ENCODE assay signal across 15 cellular contexts in the genomic region with DNA sequence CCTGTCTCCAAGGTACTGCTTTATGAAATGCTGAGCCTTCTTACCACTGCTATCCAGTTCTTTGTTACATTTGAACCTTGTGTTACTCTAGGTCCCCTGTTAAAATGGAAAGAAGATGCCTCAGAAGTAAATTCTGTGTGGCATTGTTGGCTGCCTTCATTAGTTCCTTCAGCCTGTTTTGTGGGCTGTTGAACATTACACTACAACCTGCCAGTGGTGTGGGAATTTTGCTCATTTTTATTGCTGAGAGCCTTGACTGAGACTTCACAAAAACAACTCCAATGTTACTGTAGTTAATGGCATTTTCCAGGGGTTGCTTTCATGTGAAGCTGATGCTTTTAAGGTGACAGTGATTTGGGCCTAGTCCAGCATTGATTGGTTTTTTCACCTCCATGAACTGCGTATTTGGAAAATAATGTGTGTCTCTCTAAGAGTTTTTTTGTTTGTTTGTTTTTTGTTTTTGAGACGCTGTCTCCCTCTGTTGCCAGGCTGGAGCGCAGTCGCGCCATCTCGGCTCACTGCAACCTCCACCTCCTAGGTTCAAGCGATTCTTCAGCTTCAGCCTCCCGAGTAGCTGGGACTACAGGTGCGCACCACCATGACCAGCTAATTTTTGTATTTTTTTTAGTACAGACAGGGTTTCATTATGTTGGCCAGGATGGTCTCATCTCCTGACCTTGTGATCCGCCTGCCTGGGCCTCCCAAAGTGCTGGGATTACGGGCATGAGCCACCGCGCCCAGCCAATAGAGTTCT. TPM values are rescaled to one million over a fixed set of nuclear protein-coding genes. Genes with fewer than 3 reads are reported as not detected.
DNase-seq lines count a peak whose midpoint lies in the region; ATAC-seq and TF ChIP-seq lines count a peak whose summit lies in the region.
"Had no signal": no experiment of that assay in that cellular context is flagged by ENCODE, and none has a peak within 500 bp of the region (broad histone marks: within the 10 kb centered on the region; RNA-seq: fewer than 3 reads in every experiment).

No MANE protein-coding gene starts in this region.

- TF ChIP-seq POLR2A in heart left ventricle (IDR thresholded peaks at IDR 0.05) = no peak

- H3K27ac ChIP-seq in right cardiac atrium (ENCODE audit: low read length) (peak overlapping the region; percentile 15), heart left ventricle (no peak overlapping the region)
- H3K27ac ChIP-seq: BLaER1, left lung, ovary had no signal

- peaks cover 27% of the 10 kb centered on the region for H3K4me1 Mint-ChIP-seq in activated T-helper 2 cell treated with anti-CD3 and anti-CD28 coated beads, Interferon-gamma antibody, Interleukin-2, Interleukin-4, amounts not matched to agents 10 μg/mL and 5 μg/mL and 100 μg/mL, durations not matched to agents 14 hours and 24 hours and 36 hours (ENCODE audit: low read depth)
- H3K4me1 Mint-ChIP-seq in memory B cell = peaks cover 35% of the 10 kb centered on the region

- H3K27me3 ChIP-seq in right cardiac atrium (ENCODE audit: control insufficient read depth, insufficient read depth) (no peaks in the 10 kb centered on the region), heart left ventricle (no peaks in the 10 kb centered on the region)
- H3K27me3 ChIP-seq: BLaER1, left lung, ovary, tibial nerve had no signal

- peaks cover 3% of the 10 kb centered on the region for H3K4me1 ChIP-seq in right cardiac atrium (ENCODE audit: control insufficient read depth, insufficient read depth, low read length)
- H3K4me1 ChIP-seq in heart left ventricle = peaks cover 5 to 41% (median 29%) of the 10 kb centered on the region in 12 donors
- H3K4me1 ChIP-seq in mucosa of descending colon (ENCODE audit: low read depth) = peaks cover 25% of the 10 kb centered on the region

- H3K4me3 Mint-ChIP-seq in activated T-helper 2 cell treated with anti-CD3 and anti-CD28 coated beads, Interferon-gamma antibody, Interleukin-2, Interleukin-4, amounts not matched to agents 10 μg/mL and 5 μg/mL and 100 μg/mL, durations not matched to agents 14 hours and 24 hours and 36 hours (ENCODE audit: low read depth) = no peak overlapping the region
- H3K4me3 Mint-ChIP-seq in memory B cell = peak overlapping the region; percentile 27
- H3K4me3 Mint-ChIP-seq: activated T-helper 1 cell treated with anti-CD3 and anti-CD28 coated beads, Interleukin-12 subunit alpha, Interleukin-12 subunit beta, Interleukin-2, Interleukin-4 antibody, amounts not matched to agents 30 ng/mL and 10 ng/mL and 1 ng/mL, durations not matched to agents 14 hours and 24 hours and 36 hours had no signal

- H3K9me3 Mint-ChIP-seq in activated T-helper 2 cell treated with anti-CD3 and anti-CD28 coated beads, Interferon-gamma antibody, Interleukin-2, Interleukin-4, amounts not matched to agents 10 μg/mL and 5 μg/mL and 100 μg/mL, durations not matched to agents 14 hours and 24 hours and 36 hours = no peaks in the 10 kb centered on the region
- H3K9me3 Mint-ChIP-seq in memory B cell = no peaks in the 10 kb centered on the region
- H3K9me3 Mint-ChIP-seq: activated T-helper 1 cell treated with anti-CD3 and anti-CD28 coated beads, Interleukin-12 subunit alpha, Interleukin-12 subunit beta, Interleukin-2, Interleukin-4 antibody, amounts not matched to agents 30 ng/mL and 10 ng/mL and 1 ng/mL, durations not matched to agents 14 hours and 24 hours and 36 hours had no signal

- peaks cover 21% of the 10 kb centered on the region for H3K36me3 Mint-ChIP-seq in activated T-helper 2 cell treated with anti-CD3 and anti-CD28 coated beads, Interferon-gamma antibody, Interleukin-2, Interleukin-4, amounts not matched to agents 10 μg/mL and 5 μg/mL and 100 μg/mL, durations not matched to agents 14 hours and 24 hours and 36 hours (ENCODE audit: low read depth)
- H3K36me3 Mint-ChIP-seq in memory B cell = no peaks in the 10 kb centered on the region

- H3K4me3 ChIP-seq in right cardiac atrium (ENCODE audit: low read length) (no peak overlapping the region), heart left ventricle (no peak overlapping the region), mucosa of descending colon (no peak overlapping the region)
- H3K4me3 ChIP-seq: BLaER1, left lung, ovary, tibial nerve had no signal

- no peaks in the 10 kb centered on the region for H3K27me3 Mint-ChIP-seq in activated T-helper 2 cell treated with anti-CD3 and anti-CD28 coated beads, Interferon-gamma antibody, Interleukin-2, Interleukin-4, amounts not matched to agents 10 μg/mL and 5 μg/mL and 100 μg/mL, durations not matched to agents 14 hours and 24 hours and 36 hours (ENCODE audit: low read depth)
- no peaks in the 10 kb centered on the region for H3K27me3 Mint-ChIP-seq in memory B cell

- WGBS in right cardiac atrium = 97% methylated on average over 13 of the region's 13 CpGs
- WGBS in heart left ventricle, 4 donors = 94 to 98% (median 97%) methylated on average over 13 of the region's 13 CpGs

- DNase-seq in right cardiac atrium (no peak), heart left ventricle (no peak), memory B cell (ENCODE audit: low spot score in 2 of 2) (no peak), NCI-H510A (lab: John Stamatoyannopoulos, UW) (no peak), mucosa of descending colon (no peak), amygdala (lab: John Stamatoyannopoulos, UW) (no peak)
- no peak for DNase-seq in activated T-helper 2 cell treated with anti-CD3 and anti-CD28 coated beads, Interferon-gamma antibody, Interleukin-2, Interleukin-4, amounts not matched to agents 10 μg/mL and 5 μg/mL and 100 μg/mL, durations not matched to agents 14 hours and 24 hours and 36 hours (ENCODE audit: low spot score)
- no peak for DNase-seq in stimulated activated CD4-positive, alpha-beta T cell treated with anti-CD3 and anti-CD28 coated beads, Interleukin-4, amount 100 ng/mL, for 24 hours
- DNase-seq: foreskin fibroblast, left lung, NCI-H146, ovary had no signal

- H3K9me3 ChIP-seq in right cardiac atrium (ENCODE audit: control insufficient read depth, low read length) (no peaks in the 10 kb centered on the region), heart left ventricle (no peaks in the 10 kb centered on the region), mucosa of descending colon (no peaks in the 10 kb centered on the region)
- H3K9me3 ChIP-seq: left lung, ovary, tibial nerve had no signal

- TF ChIP-seq CTCF in heart left ventricle (IDR thresholded peaks at IDR 0.05) = no peak
- TF ChIP-seq CTCF in mucosa of descending colon (IDR thresholded peaks at IDR 0.05) = no peak

- no peak for ATAC-seq in right cardiac atrium
- no peak for ATAC-seq in heart left ventricle
- ATAC-seq in memory B cell (ENCODE audit: low read depth) = no peak
- no peak for ATAC-seq in mucosa of descending colon
- ATAC-seq: left lung had no signal

- peaks cover 0 to 8% (median 0%) of the 10 kb centered on the region in 9 donors for H3K36me3 ChIP-seq in heart left ventricle
- no peaks in the 10 kb centered on the region for H3K36me3 ChIP-seq in mucosa of descending colon (ENCODE audit: low read depth)
- H3K36me3 ChIP-seq: left lung, ovary had no signal

- intact Hi-C loops in right cardiac atrium (cut with DNase I) (no loop called here), heart left ventricle (cut with DNase I) (loop anchor here in 2 of 10 donors (5.0 to 10.0 kb wide), 2 partner anchors 41 to 501 kb away; a partner anchor contains a TSS), mucosa of descending colon (cut with DNase I, micrococcal nuclease) (no loop called here)
- intact Hi-C loops in activated T-helper 2 cell treated with anti-CD3 and anti-CD28 coated beads, Interferon-gamma antibody, Interleukin-2, Interleukin-4, amounts not matched to agents 10 μg/mL and 5 μg/mL and 100 μg/mL, durations not matched to agents 14 hours and 24 hours and 36 hours (cut with micrococcal nuclease) = loop anchor here (5.0 kb wide), 2 partner anchors 54 to 199 kb away; no protein-coding TSS in a partner anchor

- peak overlapping the region; percentile 61 for H3K27ac Mint-ChIP-seq in activated T-helper 2 cell treated with anti-CD3 and anti-CD28 coated beads, Interferon-gamma antibody, Interleukin-2, Interleukin-4, amounts not matched to agents 10 μg/mL and 5 μg/mL and 100 μg/mL, durations not matched to agents 14 hours and 24 hours and 36 hours
- peak overlapping the region; percentile 50 for H3K27ac Mint-ChIP-seq in memory B cell
- H3K27ac Mint-ChIP-seq: activated T-helper 1 cell treated with anti-CD3 and anti-CD28 coated beads, Interleukin-12 subunit alpha, Interleukin-12 subunit beta, Interleukin-2, Interleukin-4 antibody, amounts not matched to agents 30 ng/mL and 10 ng/mL and 1 ng/mL, durations not matched to agents 14 hours and 24 hours and 36 hours had no signal

RNA-seq across cellular contexts. Expression of a gene that starts 4.3 kb away (rescaled TPM):
- total RNA-seq in right cardiac atrium (10 to 100 TPM; 18.4 to 22.3 (median 19.6) TPM), heart left ventricle (10 to 100 TPM; 10.4 to 26.2 (median 18.2) TPM), mucosa of descending colon (10 to 100 TPM; 47.6 to 86.8 (median 73.9) TPM)
- polyA plus RNA-seq in right cardiac atrium (6.1 TPM), heart left ventricle (10 to 100 TPM in 1 of 2 donors, 1 to 10 TPM in 1; 3.6 to 17.5 TPM)
- 55.8 and 58.7 TPM in 2 replicates for total RNA-seq in activated T-helper 2 cell treated with anti-CD3 and anti-CD28 coated beads, Interferon-gamma antibody, Interleukin-2, Interleukin-4, amounts not matched to agents 10 μg/mL and 5 μg/mL and 100 μg/mL, durations not matched to agents 14 hours and 24 hours and 36 hours

RNA-seq across cellular contexts. Expression of a gene that starts 51.8 kb away (rescaled TPM):
- total RNA-seq in right cardiac atrium (10 to 100 TPM in 3 of 4 donors, 1 to 10 TPM in 1; 7.9 to 11.8 (median 10.7) TPM), heart left ventricle (10 to 100 TPM in 1 of 9 donors, 1 to 10 TPM in 8; 4.9 to 10.4 (median 8.3) TPM), mucosa of descending colon (10 to 100 TPM; 21.3 to 26.6 (median 26.3) TPM)
- polyA plus RNA-seq in right cardiac atrium (11.4 TPM), heart left ventricle (10 to 100 TPM in 1 of 2 donors, 1 to 10 TPM in 1; 8.3 to 12.6 TPM)
- total RNA-seq in activated T-helper 2 cell treated with anti-CD3 and anti-CD28 coated beads, Interferon-gamma antibody, Interleukin-2, Interleukin-4, amounts not matched to agents 10 μg/mL and 5 μg/mL and 100 μg/mL, durations not matched to agents 14 hours and 24 hours and 36 hours = 38.2 TPM in 2 replicates
